ENCODE assay signal across 8 cellular contexts in the genomic region with DNA sequence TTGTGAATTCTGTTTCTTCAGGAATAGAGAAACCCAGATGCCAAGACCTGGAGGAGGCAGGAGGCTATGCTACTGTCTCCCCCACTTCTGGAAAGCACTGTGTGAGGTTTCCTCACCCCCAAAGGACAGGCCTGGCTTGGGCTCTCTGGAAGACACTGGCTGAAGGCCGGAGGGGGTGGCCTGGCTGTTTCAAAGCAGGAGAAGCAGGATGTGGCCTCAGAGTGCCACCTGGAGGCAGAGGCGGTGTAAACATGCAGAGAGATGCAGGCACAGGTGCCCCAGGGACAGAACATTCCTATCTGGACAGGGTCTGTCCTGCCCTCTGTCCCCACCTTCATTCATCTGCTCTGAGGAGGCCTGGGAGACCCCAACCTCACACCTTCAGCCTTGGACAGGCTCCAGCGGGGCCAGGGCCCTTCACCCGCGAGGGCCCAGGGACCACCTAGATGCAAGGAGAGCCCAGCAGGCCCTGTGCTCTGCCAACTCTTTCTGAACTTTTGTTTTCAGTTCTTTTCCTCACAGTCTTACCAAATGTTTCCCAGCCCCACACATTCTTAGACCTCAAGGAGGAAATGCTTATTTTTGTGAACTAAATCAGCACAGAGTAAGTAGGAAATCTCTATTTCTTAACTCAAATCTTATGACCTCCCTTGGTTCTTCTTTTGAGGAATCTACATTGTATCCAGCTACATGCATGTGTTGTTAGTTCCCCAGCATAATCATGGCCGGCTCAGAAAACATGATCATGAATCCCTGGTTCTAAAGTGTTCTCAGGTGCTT.
A peak's percentile ranks its signal among the peaks of the same experiment; 100 is the strongest.
DNase-seq lines count a peak whose midpoint lies in the region; ATAC-seq and TF ChIP-seq lines count a peak whose summit lies in the region.

No MANE protein-coding gene starts in this region.

- POLR2A ChIA-PET in PC-3 (lab: Charles Lee; ENCODE audit: unreplicated experiment), result no interaction called here

- H3K9me3 Mint-ChIP-seq in activated naive CD4-positive, alpha-beta T cell treated with anti-CD3 and anti-CD28 coated beads, Interleukin-2, amount 50 U/mL, for 72 hours, result no peaks in the 10 kb centered on the region
- no peaks in the 10 kb centered on the region for H3K9me3 Mint-ChIP-seq in progenitor cell of endocrine pancreas (ENCODE audit: low read depth)

- H3K27ac ChIP-seq in PC-3 (ENCODE audit: low read length), result no peak overlapping the region

- no peak overlapping the region for H3K4me3 ChIP-seq in PC-3 (ENCODE audit: low read length)

- H3K36me3 Mint-ChIP-seq in activated naive CD4-positive, alpha-beta T cell treated with anti-CD3 and anti-CD28 coated beads, Interleukin-2, amount 50 U/mL, for 72 hours, result no peaks in the 10 kb centered on the region
- H3K36me3 Mint-ChIP-seq in progenitor cell of endocrine pancreas (ENCODE audit: insufficient read depth), result no peaks in the 10 kb centered on the region

- ATAC-seq in HG03280 (IDR thresholded peaks at IDR 0.05; ENCODE audit: unreplicated experiment) (peak; percentile 47), PC-3 (peak; percentile 91), Right ventricle myocardium superior (ENCODE audit: poor library complexity) (peak; percentile 94)
- peak; percentile 54 to 61 for ATAC-seq in activated naive CD4-positive, alpha-beta T cell treated with anti-CD3 and anti-CD28 coated beads, Interleukin-2, amount 50 U/mL, for 72 hours

- peak; percentile 23 for DNase-seq in NCI-H2107 treated with DMSO at 0.1 percent for 48 hours (lab: John Stamatoyannopoulos, UW; ENCODE audit: unreplicated experiment)
- DNase-seq in NCI-H2107 (lab: John Stamatoyannopoulos, UW), result no peak
- DNase-seq in PC-3, result peak; percentile 77
- peak; percentile 50 to 59 for DNase-seq in activated naive CD4-positive, alpha-beta T cell treated with anti-CD3 and anti-CD28 coated beads, Interleukin-2, amount 50 U/mL, for 72 hours (ENCODE audit: low spot score in 2 of 2)
- peak; percentile 85 for DNase-seq in Right ventricle myocardium superior
- DNase-seq in progenitor cell of endocrine pancreas (ENCODE audit: low spot score, unreplicated experiment), result peak; percentile 63
- DNase-seq in middle frontal gyrus (ENCODE audit: extremely low spot score, low spot score), result no peak

- H3K9ac ChIP-seq in PC-3 (ENCODE audit: low read length), result no peak overlapping the region

- 0 out of 2 replicates have a peak, but pooled peaks cover under 1% of the 10 kb centered on the region for H3K4me1 ChIP-seq in PC-3 (ENCODE audit: insufficient read depth, low read length)

- H3K4me3 Mint-ChIP-seq in progenitor cell of endocrine pancreas (ENCODE audit: low read depth), result no peak overlapping the region

- no peaks in the 10 kb centered on the region for H3K9me2 ChIP-seq in PC-3 (replicated peaks; ENCODE audit: low read length)

- H3K4me1 Mint-ChIP-seq in progenitor cell of endocrine pancreas (ENCODE audit: low read depth), result peaks cover 6% of the 10 kb centered on the region

- BruUV-seq in PC-3 (replicated peaks; lab: Mats Ljungman, UMichigan), result no TSS peak

- no peaks in the 10 kb centered on the region for H3F3A ChIP-seq in PC-3 (ENCODE audit: low read length, unreplicated experiment)

- no peaks in the 10 kb centered on the region for H4K20me1 ChIP-seq in PC-3 (ENCODE audit: low read length)

- no peak overlapping the region for H3K27ac Mint-ChIP-seq in activated naive CD4-positive, alpha-beta T cell treated with anti-CD3 and anti-CD28 coated beads, Interleukin-2, amount 50 U/mL, for 72 hours
- no peak overlapping the region for H3K27ac Mint-ChIP-seq in progenitor cell of endocrine pancreas

- intact Hi-C loops in PC-3 (cut with micrococcal nuclease) (loop anchor here (1.0 to 10.0 kb wide), 6 partner anchors 66 to 686 kb away; no protein-coding TSS in a partner anchor), Right ventricle myocardium superior (cut with DNase I) (loop anchor here (5.0 to 10.0 kb wide), 2 partner anchors 68 to 686 kb away; no protein-coding TSS in a partner anchor)

- H3K27me3 Mint-ChIP-seq in progenitor cell of endocrine pancreas, result peaks cover 33% of the 10 kb centered on the region

- no peaks in the 10 kb centered on the region for H3K27me3 ChIP-seq in PC-3 (ENCODE audit: low read length)

- H3K9me3 ChIP-seq in PC-3 (ENCODE audit: low read length), result no peaks in the 10 kb centered on the region

- TF ChIP-seq CTCF in PC-3 (conservative IDR thresholded peaks at IDR 0.05; ENCODE audit: low read depth, low read length), result peak; percentile 88
- peak; percentile 85 for TF ChIP-seq CTCF in progenitor cell of endocrine pancreas (IDR thresholded peaks at IDR 0.05; ENCODE audit: unreplicated experiment)

- CTCF ChIA-PET in PC-3 (lab: Charles Lee), result no interaction called here

- no peaks in the 10 kb centered on the region for H3K36me3 ChIP-seq in PC-3 (ENCODE audit: low read depth, low read length)

- no peak overlapping the region for H2AFZ ChIP-seq in PC-3 (ENCODE audit: low read length)

- H3K4me2 ChIP-seq in PC-3 (ENCODE audit: low read length), result no peak overlapping the region

- no peaks in the 10 kb centered on the region for H3K79me2 ChIP-seq in PC-3 (ENCODE audit: low read length)

Comparison
In these comparisons a context has a peak if more than half of its experiments do, and no peak if none do; other contexts are left out.
1. DNase-seq: peak in NCI-H2107 treated with DMSO at 0.1 percent for 48 hours (single experiment), PC-3 (single experiment), activated naive CD4-positive, alpha-beta T cell treated with anti-CD3 and anti-CD28 coated beads, Interleukin-2, amount 50 U/mL, for 72 hours (2 of 2), Right ventricle myocardium superior (single experiment) and progenitor cell of endocrine pancreas (single experiment); none in NCI-H2107 (single experiment) and middle frontal gyrus (single experiment).
2. Peak in every context shown above with its lines, with median percentiles within 50 percentile points of each other: ATAC-seq.